ENCODE assay signal across 26 cellular contexts in the genomic region with DNA sequence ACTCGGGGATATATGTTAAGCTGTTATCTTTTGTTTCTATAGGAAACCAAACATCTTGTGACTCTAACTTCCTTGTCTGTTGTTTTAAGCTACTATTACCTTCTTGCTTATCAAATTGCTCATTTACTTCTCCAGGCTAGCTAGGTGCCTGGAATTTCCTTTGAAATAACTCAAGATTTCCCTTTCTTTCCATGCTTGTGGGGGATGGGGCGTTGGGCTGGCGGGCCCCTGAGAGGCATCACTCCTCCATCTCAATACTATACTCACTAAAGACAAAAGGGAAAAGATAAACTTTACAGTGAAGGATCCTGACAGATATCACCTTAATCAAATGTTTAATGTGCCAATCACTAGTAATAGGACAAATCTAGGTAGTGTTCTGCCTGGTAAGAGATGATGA. TPM values are rescaled to one million over a fixed set of nuclear protein-coding genes. Genes with fewer than 3 reads are reported as not detected.
"Had no signal": no experiment of that assay in that cellular context is flagged by ENCODE, and none has a peak within 500 bp of the region (broad histone marks: within the 10 kb centered on the region; RNA-seq: fewer than 3 reads in every experiment).

No MANE protein-coding gene starts in this region.

- H3K9me2 ChIP-seq: SK-N-SH had no signal

- H3K9ac ChIP-seq: KMS-11, SK-N-SH had no signal

- H3K9me3 ChIP-seq: SK-N-SH had no signal

- DNase-seq: IMR-90, Kasumi-1, MM.1S, NCI-H1092 treated with DMSO at 0.1 percent for 48 hours, NCI-H1436, NCI-H187, NCI-H2029, NCI-H2081 treated with DMSO at 0.1 percent for 48 hours, NCI-H2171, NCI-H226, NCI-H446, NCI-H510A, NCI-H524 treated with DMSO at 0.1 percent for 48 hours, NCI-H69, NCI-H774, PC-3, SHP77, SK-N-SH, SW 1271 had no signal

- H3K27ac ChIP-seq: HL-60, KMS-11, RWPE1 had no signal

- H3K4me2 ChIP-seq: KMS-11, SK-N-SH had no signal

RNA-seq across cellular contexts. Expression of a gene that starts 34.7 kb away (rescaled TPM):
- total RNA-seq: HepG2, IMR-90, M059J, OCI-LY7, PC-3, SK-MEL-5 had no signal
- polyA plus RNA-seq: HepG2, IMR-90, SK-N-SH had no signal
